24 cellular contexts compared by ENCODE assay signal in the genomic region with DNA sequence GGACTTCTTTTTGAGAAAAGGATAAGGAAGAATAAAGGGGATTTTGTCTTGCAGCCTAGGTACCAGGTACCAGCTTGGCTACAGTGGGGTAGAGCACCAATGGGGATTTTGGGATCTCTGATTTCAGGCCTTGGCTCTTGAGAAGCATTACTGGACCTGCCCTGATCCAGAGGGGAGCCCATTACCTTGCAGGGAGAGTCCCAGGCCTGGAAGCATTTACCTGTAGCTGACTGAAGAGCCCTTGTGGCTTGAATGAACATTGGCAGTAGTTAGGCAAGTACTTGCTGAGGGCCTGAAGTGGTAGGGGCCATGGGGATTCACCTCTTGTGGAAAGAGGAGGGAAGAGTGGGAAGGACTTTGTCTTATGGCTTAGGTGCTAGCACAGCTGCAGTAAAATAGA.
"Had no signal": no experiment of that assay in that cellular context is flagged by ENCODE, and none has a peak within 500 bp of the region (broad histone marks: within the 10 kb centered on the region; RNA-seq: fewer than 3 reads in every experiment).

No MANE protein-coding gene starts in this region.

- H3K27me3 ChIP-seq: Peyer's patch, SJCRH30 had no signal

- H3K27ac ChIP-seq: Peyer's patch, RWPE1, SJCRH30 had no signal

- H3K9me3 ChIP-seq: Peyer's patch, SJCRH30, SK-N-SH had no signal

- H3K4me1 Mint-ChIP-seq: activated B cell treated with CpG ODN at 0.5 μM for 24 hours; activated CD4-positive, alpha-beta T cell treated with anti-CD3 and anti-CD28 coated beads for 36 hours; activated naive CD4-positive, alpha-beta T cell treated with anti-CD3 and anti-CD28 coated beads, Interleukin-2, amount 10 ng/mL, durations not matched to agents 7 days and 5 days; activated naive CD8-positive, alpha-beta T cell treated with anti-CD3 and anti-CD28 coated beads for 36 hours had no signal

- H3K4me1 ChIP-seq: Peyer's patch, SJCRH30 had no signal

- ATAC-seq: activated CD4-positive, alpha-beta T cell treated with anti-CD3 and anti-CD28 coated beads for 36 hours; activated CD8-positive, alpha-beta T cell treated with anti-CD3 and anti-CD28 coated beads for 36 hours; activated T-cell treated with anti-CD3 and anti-CD28 coated beads, Interleukin-2, amount 50 U/mL, for 72 hours had no signal

- H3K36me3 Mint-ChIP-seq: activated naive CD4-positive, alpha-beta T cell treated with anti-CD3 and anti-CD28 coated beads, Interleukin-2, amount 10 ng/mL, durations not matched to agents 7 days and 5 days; activated naive CD8-positive, alpha-beta T cell treated with anti-CD3 and anti-CD28 coated beads for 36 hours had no signal

- H3K9me3 Mint-ChIP-seq: activated naive CD4-positive, alpha-beta T cell treated with anti-CD3 and anti-CD28 coated beads, Interleukin-2, amount 10 ng/mL, durations not matched to agents 7 days and 5 days had no signal

- H3K36me3 ChIP-seq: Peyer's patch, SJCRH30 had no signal

- DNase-seq: activated B cell treated with CpG ODN at 0.5 μM for 24 hours; activated CD4-positive, alpha-beta T cell treated with anti-CD3 and anti-CD28 coated beads for 36 hours; activated CD8-positive, alpha-beta memory T cell treated with anti-CD3 and anti-CD28 coated beads, Interleukin-2, amount 50 U/mL, for 4 hours; activated CD8-positive, alpha-beta T cell treated with anti-CD3 and anti-CD28 coated beads for 36 hours; activated gamma-delta T cell treated with Interleukin-2 at 50 U/mL for 16 hours; activated naive CD4-positive, alpha-beta T cell treated with anti-CD3 and anti-CD28 coated beads, Interleukin-2, amount 10 ng/mL, durations not matched to agents 7 days and 5 days; activated naive CD8-positive, alpha-beta T cell treated with anti-CD3 and anti-CD28 coated beads for 36 hours; activated T-cell treated with anti-CD3 and anti-CD28 coated beads, Interleukin-2, amount 50 U/mL, for 72 hours; IMR-90; Kasumi-1; KBM-7; NCI-H1048; NCI-H146; NCI-H187 treated with DMSO at 0.1 percent for 48 hours; NCI-H2081 treated with DMSO at 0.1 percent for 48 hours; NCI-H345; NCI-H524; Peyer's patch; SJCRH30; SK-N-SH; T-helper 9 cell had no signal

- H3K4me2 ChIP-seq: SK-N-SH had no signal

- H3K27ac Mint-ChIP-seq: activated B cell treated with CpG ODN at 0.5 μM for 24 hours; activated CD4-positive, alpha-beta T cell treated with anti-CD3 and anti-CD28 coated beads for 36 hours; activated CD8-positive, alpha-beta T cell treated with anti-CD3 and anti-CD28 coated beads for 36 hours; activated naive CD4-positive, alpha-beta T cell treated with anti-CD3 and anti-CD28 coated beads, Interleukin-2, amount 10 ng/mL, durations not matched to agents 7 days and 5 days; activated naive CD8-positive, alpha-beta T cell treated with anti-CD3 and anti-CD28 coated beads for 36 hours; activated T-cell treated with anti-CD3 and anti-CD28 coated beads, Interleukin-2, amount 50 U/mL, for 72 hours; activated T-helper 2 cell treated with anti-CD3 and anti-CD28 coated beads, Interferon-gamma antibody, Interleukin-2, Interleukin-4, amounts not matched to agents 10 μg/mL and 5 μg/mL and 100 μg/mL, durations not matched to agents 14 hours and 24 hours and 36 hours; T-helper 1 cell treated with Interleukin-12 subunit alpha and Interleukin-12 subunit beta and Interleukin-4 antibody, amounts not matched to agents 30 μg/mL and 1 μg/mL, for 36 hours had no signal

- H3K27me3 Mint-ChIP-seq: activated B cell treated with CpG ODN at 0.5 μM for 24 hours; activated CD4-positive, alpha-beta T cell treated with anti-CD3 and anti-CD28 coated beads for 36 hours; activated CD8-positive, alpha-beta T cell treated with anti-CD3 and anti-CD28 coated beads for 36 hours; activated naive CD4-positive, alpha-beta T cell treated with anti-CD3 and anti-CD28 coated beads, Interleukin-2, amount 10 ng/mL, durations not matched to agents 7 days and 5 days; activated naive CD8-positive, alpha-beta T cell treated with anti-CD3 and anti-CD28 coated beads for 36 hours had no signal

- H3K4me3 Mint-ChIP-seq: activated B cell treated with CpG ODN at 0.5 μM for 24 hours; activated CD4-positive, alpha-beta T cell treated with anti-CD3 and anti-CD28 coated beads for 36 hours; activated CD8-positive, alpha-beta T cell treated with anti-CD3 and anti-CD28 coated beads for 36 hours; activated naive CD4-positive, alpha-beta T cell treated with anti-CD3 and anti-CD28 coated beads, Interleukin-2, amount 10 ng/mL, durations not matched to agents 7 days and 5 days; activated naive CD8-positive, alpha-beta T cell treated with anti-CD3 and anti-CD28 coated beads for 36 hours; activated T-cell treated with anti-CD3 and anti-CD28 coated beads, Interleukin-2, amount 50 U/mL, for 72 hours; T-helper 1 cell treated with Interleukin-12 subunit alpha and Interleukin-12 subunit beta and Interleukin-4 antibody, amounts not matched to agents 30 μg/mL and 1 μg/mL, for 36 hours had no signal

- H3K4me3 ChIP-seq: Peyer's patch, SJCRH30 had no signal
